ENCODE assay signal across 31 cellular contexts in genomic region chr16:28058839-28059589, GRCh38. TPM values are rescaled to one million over a fixed set of nuclear protein-coding genes. Genes with fewer than 3 reads are reported as not detected.
DNase-seq lines count a peak whose midpoint lies in the region; ATAC-seq, FAIRE-seq and TF ChIP-seq lines count a peak whose summit lies in the region.
"Had no signal": no experiment of that assay in that cellular context is flagged by ENCODE, and none has a peak within 500 bp of the region (broad histone marks: within the 10 kb centered on the region; RNA-seq: fewer than 3 reads in every experiment).

No MANE protein-coding gene starts in this region.

- CTCF ChIA-PET in activated CD4-positive, alpha-beta memory T cell treated with anti-CD3 and anti-CD28 coated beads for 36 hours (lab: Charles Lee) = interaction anchor here (1.0 kb wide), 1 partner anchor 11 kb away, joined by 4 read pairs; no protein-coding TSS in a partner anchor
- CTCF ChIA-PET in activated CD4-positive, alpha-beta memory T cell treated with anti-CD3 and anti-CD28 coated beads, Interleukin-2, amount 10 ng/mL, durations not matched to agents 7 days and 5 days (lab: Charles Lee) = interaction anchor here (1.6 kb wide), 1 partner anchor 12 kb away, joined by 4 read pairs; no protein-coding TSS in a partner anchor
- CTCF ChIA-PET in A549 (lab: Yijun Ruan, JAX) = interaction anchor here (1.2 to 2.1 kb wide), 3 partner anchors 11 to 27 kb away, joined by 4 to 16 read pairs (median 11); no protein-coding TSS in a partner anchor

- no peak overlapping the region for H3K4me2 ChIP-seq in A549
- H3K4me2 ChIP-seq: BLaER1 treated with 17β-estradiol and CSF1 and Interleukin-3, amounts not matched to agents 10 nM and 100 nM; GM23338 had no signal

- no peaks in the 10 kb centered on the region for H3K36me3 ChIP-seq in spleen
- H3K36me3 ChIP-seq in Peyer's patch = no peaks in the 10 kb centered on the region
- H3K36me3 ChIP-seq in testis (ENCODE audit: low read depth, missing control alignments) = no peaks in the 10 kb centered on the region
- no peaks in the 10 kb centered on the region for H3K36me3 ChIP-seq in stomach
- H3K36me3 ChIP-seq: BLaER1 treated with 17β-estradiol and CSF1 and Interleukin-3, amounts not matched to agents 10 nM and 100 nM had no signal

- no peak for TF ChIP-seq RAD21 in A549 (conservative IDR thresholded peaks at IDR 0.05 in 1 of 2, IDR thresholded peaks at IDR 0.05 in 1 of 2)

- H3K4me1 Mint-ChIP-seq in activated CD4-positive, alpha-beta memory T cell treated with anti-CD3 and anti-CD28 coated beads for 36 hours (ENCODE audit: low read depth) = peaks cover 6% of the 10 kb centered on the region
- no peaks in the 10 kb centered on the region for H3K4me1 Mint-ChIP-seq in activated CD4-positive, alpha-beta memory T cell treated with anti-CD3 and anti-CD28 coated beads, Interleukin-2, amount 10 ng/mL, durations not matched to agents 7 days and 5 days
- no peaks in the 10 kb centered on the region for H3K4me1 Mint-ChIP-seq in activated T-helper 17 cell treated with anti-CD3 and anti-CD28 coated beads, Interleukin-2, amount 50 U/mL, for 72 hours
- H3K4me1 Mint-ChIP-seq: GM23338 had no signal

- peak; percentile 16 for DNase-seq in activated CD4-positive, alpha-beta memory T cell treated with anti-CD3 and anti-CD28 coated beads for 36 hours
- DNase-seq in activated CD4-positive, alpha-beta memory T cell treated with anti-CD3 and anti-CD28 coated beads, Interleukin-2, amount 10 ng/mL, durations not matched to agents 7 days and 5 days = no peak
- DNase-seq in A549 (ENCODE audit: low read depth in 1 of 2, low spot score in 1 of 2) (no peak), spleen (peak; percentile 64), Peyer's patch (no peak), testis (no peak), stomach (no peak)
- DNase-seq: AML-193; CD4-positive, alpha-beta T cell; COR-L47; H9; HFFc6; Kasumi-1; NCI-H1092 treated with DMSO at 0.1 percent for 48 hours; NCI-H1436; NCI-H187; NCI-H2081 treated with DMSO at 0.1 percent for 48 hours; NCI-H2171; NCI-H226; NCI-H510A; NCI-H69; SHP77 treated with DMSO at 0.1 percent for 48 hours had no signal

- intact Hi-C loops in activated CD4-positive, alpha-beta memory T cell treated with anti-CD3 and anti-CD28 coated beads for 36 hours (cut with micrococcal nuclease) = no loop called here
- intact Hi-C loops in spleen (cut with DNase I; ENCODE audit: low total_unique reads) = no loop called here
- intact Hi-C loops in testis (cut with DNase I; ENCODE audit: low total_unique reads) = no loop called here
- intact Hi-C loops in stomach (cut with DNase I; ENCODE audit: low total_unique reads) = no loop called here

- TF ChIP-seq POLR2A in A549 (IDR thresholded peaks at IDR 0.05; ENCODE audit: low read length) (no peak), spleen (IDR thresholded peaks at IDR 0.05) (no peak), Peyer's patch (IDR thresholded peaks at IDR 0.05) (no peak), testis (IDR thresholded peaks at IDR 0.05) (no peak), stomach (IDR thresholded peaks at IDR 0.05) (no peak)

- H3K27ac Mint-ChIP-seq in activated CD4-positive, alpha-beta memory T cell treated with anti-CD3 and anti-CD28 coated beads for 36 hours = no peak overlapping the region
- no peak overlapping the region for H3K27ac Mint-ChIP-seq in activated CD4-positive, alpha-beta memory T cell treated with anti-CD3 and anti-CD28 coated beads, Interleukin-2, amount 10 ng/mL, durations not matched to agents 7 days and 5 days
- H3K27ac Mint-ChIP-seq in activated T-helper 17 cell treated with anti-CD3 and anti-CD28 coated beads, Interleukin-2, amount 50 U/mL, for 72 hours = no peak overlapping the region
- H3K27ac Mint-ChIP-seq: CD4-positive, alpha-beta T cell; GM23338; H9; HFFc6 had no signal

- H3K27me3 Mint-ChIP-seq in activated CD4-positive, alpha-beta memory T cell treated with anti-CD3 and anti-CD28 coated beads for 36 hours = peaks cover 43% of the 10 kb centered on the region
- peaks cover 39% of the 10 kb centered on the region for H3K27me3 Mint-ChIP-seq in activated CD4-positive, alpha-beta memory T cell treated with anti-CD3 and anti-CD28 coated beads, Interleukin-2, amount 10 ng/mL, durations not matched to agents 7 days and 5 days
- peaks cover 40% of the 10 kb centered on the region for H3K27me3 Mint-ChIP-seq in activated T-helper 17 cell treated with anti-CD3 and anti-CD28 coated beads, Interleukin-2, amount 50 U/mL, for 72 hours

- TF ChIP-seq CTCF in A549 (IDR thresholded peaks at IDR 0.05) = no peak
- TF ChIP-seq CTCF in spleen (IDR thresholded peaks at IDR 0.05 in 8 of 11, conservative IDR thresholded peaks at IDR 0.05 in 3 of 11) = no peak
- no peak for TF ChIP-seq CTCF in Peyer's patch (IDR thresholded peaks at IDR 0.05)
- no peak for TF ChIP-seq CTCF in testis (IDR thresholded peaks at IDR 0.05)
- TF ChIP-seq CTCF in stomach (IDR thresholded peaks at IDR 0.05) = no peak

- H3K4me3 Mint-ChIP-seq in activated CD4-positive, alpha-beta memory T cell treated with anti-CD3 and anti-CD28 coated beads for 36 hours = no peak overlapping the region
- H3K4me3 Mint-ChIP-seq in activated CD4-positive, alpha-beta memory T cell treated with anti-CD3 and anti-CD28 coated beads, Interleukin-2, amount 10 ng/mL, durations not matched to agents 7 days and 5 days = no peak overlapping the region
- no peak overlapping the region for H3K4me3 Mint-ChIP-seq in activated T-helper 17 cell treated with anti-CD3 and anti-CD28 coated beads, Interleukin-2, amount 50 U/mL, for 72 hours
- H3K4me3 Mint-ChIP-seq: CD4-positive, alpha-beta T cell; GM23338; H9; HFFc6 had no signal

- POLR2A ChIA-PET in activated CD4-positive, alpha-beta memory T cell treated with anti-CD3 and anti-CD28 coated beads for 36 hours (lab: Charles Lee) = no interaction called here
- POLR2A ChIA-PET in activated CD4-positive, alpha-beta memory T cell treated with anti-CD3 and anti-CD28 coated beads, Interleukin-2, amount 10 ng/mL, durations not matched to agents 7 days and 5 days (lab: Charles Lee) = no interaction called here
- POLR2A ChIA-PET in A549 (lab: Yijun Ruan, JAX) = interaction anchor here (0.6 kb wide), 1 partner anchor 204 kb away, joined by 5 read pairs; no protein-coding TSS in a partner anchor

- H3K36me3 Mint-ChIP-seq in activated CD4-positive, alpha-beta memory T cell treated with anti-CD3 and anti-CD28 coated beads for 36 hours = no peaks in the 10 kb centered on the region
- H3K36me3 Mint-ChIP-seq in activated CD4-positive, alpha-beta memory T cell treated with anti-CD3 and anti-CD28 coated beads, Interleukin-2, amount 10 ng/mL, durations not matched to agents 7 days and 5 days (ENCODE audit: low read depth) = no peaks in the 10 kb centered on the region
- H3K36me3 Mint-ChIP-seq in activated T-helper 17 cell treated with anti-CD3 and anti-CD28 coated beads, Interleukin-2, amount 50 U/mL, for 72 hours (ENCODE audit: low read depth) = no peaks in the 10 kb centered on the region

- H3K27ac ChIP-seq in A549 (no peak overlapping the region), spleen (no peak overlapping the region), Peyer's patch (no peak overlapping the region), testis (no peak overlapping the region), stomach (no peak overlapping the region)
- H3K27ac ChIP-seq: BLaER1 treated with 17β-estradiol and CSF1 and Interleukin-3, amounts not matched to agents 10 nM and 100 nM had no signal

- H3K27me3 ChIP-seq in spleen (replicated peaks in 1 of 7) (peaks cover 0 to 87% (median 27%) of the 10 kb centered on the region in 7 donors), Peyer's patch (peaks cover 0 to 14% of the 10 kb centered on the region in 2 donors), testis (no peaks in the 10 kb centered on the region), stomach (peaks cover 9 to 92% (median 33%) of the 10 kb centered on the region in 3 donors)

- no peaks in the 10 kb centered on the region for H3K9me3 Mint-ChIP-seq in activated CD4-positive, alpha-beta memory T cell treated with anti-CD3 and anti-CD28 coated beads for 36 hours
- H3K9me3 Mint-ChIP-seq in activated CD4-positive, alpha-beta memory T cell treated with anti-CD3 and anti-CD28 coated beads, Interleukin-2, amount 10 ng/mL, durations not matched to agents 7 days and 5 days = no peaks in the 10 kb centered on the region
- H3K9me3 Mint-ChIP-seq in activated T-helper 17 cell treated with anti-CD3 and anti-CD28 coated beads, Interleukin-2, amount 50 U/mL, for 72 hours = no peaks in the 10 kb centered on the region
- H3K9me3 Mint-ChIP-seq: CD4-positive, alpha-beta T cell; GM23338; H9; HFFc6 had no signal

- no peak overlapping the region for H3K4me3 ChIP-seq in A549
- H3K4me3 ChIP-seq in spleen = no peak overlapping the region
- no peak overlapping the region for H3K4me3 ChIP-seq in Peyer's patch
- no peak overlapping the region for H3K4me3 ChIP-seq in testis
- no peak overlapping the region for H3K4me3 ChIP-seq in stomach
- H3K4me3 ChIP-seq: BLaER1 treated with 17β-estradiol and CSF1 and Interleukin-3, amounts not matched to agents 10 nM and 100 nM; GM23338; K562 had no signal

- TF ChIP-seq EP300 in A549 (IDR thresholded peaks at IDR 0.05) (no peak), stomach (IDR thresholded peaks at IDR 0.05) (no peak)

- no peak for FAIRE-seq in A549 (lab: Jason Lieb, UNC)
- FAIRE-seq: A204.1, G401.6, HTR-8/SVneo, K562 had no signal

- 24% methylated on average over 16 of the region's 18 CpGs for WGBS in A549 (ENCODE audit: missing lambda C conversion rate)
- 52 to 66% (median 58%) methylated on average over 16 to 18 of the region's 18 CpGs for WGBS in spleen, 5 donors
- 57 to 65% methylated on average over 14 to 18 of the region's 18 CpGs for WGBS in testis, 2 donors
- 60 to 65% (median 63%) methylated on average over 18 of the region's 18 CpGs for WGBS in stomach, 5 donors

- H3K9me3 ChIP-seq in A549 (no peaks in the 10 kb centered on the region), spleen (no peaks in the 10 kb centered on the region), Peyer's patch (no peaks in the 10 kb centered on the region), testis (no peaks in the 10 kb centered on the region), stomach (no peaks in the 10 kb centered on the region)
- H3K9me3 ChIP-seq: BLaER1 treated with 17β-estradiol and CSF1 and Interleukin-3, amounts not matched to agents 10 nM and 100 nM had no signal

- peak; percentile 9 to 35; a peak in 4 of 6 replicates for ATAC-seq in A549
- ATAC-seq in activated T-helper 17 cell treated with anti-CD3 and anti-CD28 coated beads, Interleukin-2, amount 50 U/mL, for 72 hours (replicated peaks) = peak; percentile 32
- ATAC-seq: GM23338, K562, Panc1 had no signal

- H3K4me1 ChIP-seq in A549 (peaks cover 4% of the 10 kb centered on the region; the same call in 1 of the 3 replicates), spleen (peaks cover 0 to 19% (median 13%) of the 10 kb centered on the region in 6 donors), Peyer's patch (peaks cover 0 to 12% (median 4%) of the 10 kb centered on the region in 4 donors), testis (no peaks in the 10 kb centered on the region), stomach (peaks cover 8 to 14% (median 12%) of the 10 kb centered on the region in 4 donors)

RNA-seq across cellular contexts. Expression of gene GSG1L, which starts 4.5 kb away (rescaled TPM):
- under 1 TPM; 0.26 to 0.44 TPM for total RNA-seq in activated CD4-positive, alpha-beta memory T cell treated with anti-CD3 and anti-CD28 coated beads for 36 hours
- under 1 TPM in 1 of 2 experiments, not detected in 1; 0.55 TPM for total RNA-seq in activated CD4-positive, alpha-beta memory T cell treated with anti-CD3 and anti-CD28 coated beads, Interleukin-2, amount 10 ng/mL, durations not matched to agents 7 days and 5 days
- not detected in 2 replicates for polyA plus RNA-seq in A549 (2011; rRNA removed)
- polyA plus RNA-seq in A549 (2012; cell fraction: cytosol; rRNA removed) = not detected in 2 replicates
- polyA plus RNA-seq in A549 (2012; cell fraction: nucleus; rRNA removed) = not detected in 2 replicates
- polyA plus RNA-seq in A549 (2017; fragmentation: RNase III; extraction: RNeasy Plus Mini Kit Qiagen cat#74134 plus additional on column Dnase treatment) = not detected in 3 replicates
- polyA minus RNA-seq in A549 (2011; rRNA and poly(A)+ RNA removed) = not detected in 2 replicates
- total RNA-seq in activated T-helper 17 cell treated with anti-CD3 and anti-CD28 coated beads, Interleukin-2, amount 50 U/mL, for 72 hours = under 1 TPM in 1 of 2 donors, not detected in 1; 0.29 TPM
- total RNA-seq in spleen = under 1 TPM in 3 of 7 donors, not detected in 4; 0.22 to 0.57 (median 0.29) TPM
- polyA plus RNA-seq in spleen = under 1 TPM in 1 of 3 donors, not detected in 2; 0.58 TPM
- total RNA-seq in Peyer's patch = not detected
- 1 to 10 TPM; 1.1 to 1.9 TPM for total RNA-seq in testis
- polyA plus RNA-seq in testis (ENCODE audit: insufficient read depth, low read depth, low replicate concordance) = 2.8 TPM
- total RNA-seq in stomach = not detected
- under 1 TPM in 1 of 3 donors, not detected in 2; 0.06 TPM for polyA plus RNA-seq in stomach
- total RNA-seq: CD4-positive, alpha-beta T cell; HFFc6; K562; M059J had no signal
- polyA plus RNA-seq: K562 had no signal

Comparison
In these comparisons a context has a peak if more than half of its experiments do, and no peak if none do; other contexts are left out.
1. DNase-seq: peak in activated CD4-positive, alpha-beta memory T cell treated with anti-CD3 and anti-CD28 coated beads for 36 hours (single experiment) and spleen (single experiment); none in activated CD4-positive, alpha-beta memory T cell treated with anti-CD3 and anti-CD28 coated beads, Interleukin-2, amount 10 ng/mL, durations not matched to agents 7 days and 5 days (single experiment), A549 (0 of 2), Peyer's patch (0 of 3), testis (single experiment) and stomach (single experiment).